Comparison of ENCODE assay signal across 8 cellular contexts in the genomic region with DNA sequence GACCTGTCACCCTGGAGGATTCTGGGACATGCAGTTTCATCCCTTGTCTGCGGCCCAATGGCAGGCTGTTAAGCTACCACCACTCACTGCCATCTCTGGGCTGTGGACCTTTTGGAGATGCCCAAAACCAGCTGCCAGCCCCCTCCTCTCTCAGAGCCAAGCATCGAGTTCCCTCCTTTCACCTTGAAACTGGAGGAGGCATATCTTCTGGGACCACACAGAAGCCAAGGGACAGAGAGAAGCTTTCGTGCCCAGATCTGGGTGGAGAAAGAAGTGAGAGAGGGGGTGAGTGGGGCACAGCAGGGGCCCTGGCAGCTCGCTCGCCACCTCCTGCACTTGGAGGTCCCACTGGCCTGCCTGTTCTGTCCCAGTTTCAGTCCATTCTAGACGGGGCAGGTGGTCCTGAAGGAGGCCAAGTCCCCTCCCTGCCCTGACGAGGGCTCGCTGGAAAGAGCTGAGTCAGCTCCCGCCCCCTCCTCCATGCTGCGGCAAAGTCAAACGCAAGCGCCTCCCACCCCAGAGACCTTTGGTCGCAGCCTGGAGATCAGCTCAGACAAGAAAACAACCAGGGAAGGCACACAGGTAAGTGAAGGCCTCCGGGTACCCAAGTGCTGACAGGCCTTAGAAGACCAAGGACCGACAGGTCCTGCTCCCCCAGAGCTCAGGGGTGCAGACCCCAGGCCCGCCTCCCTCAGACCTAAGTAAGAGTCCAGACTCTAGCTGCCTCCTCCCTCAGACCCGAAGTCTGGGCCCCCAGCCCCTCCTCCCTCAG. TPM values are rescaled to one million over a fixed set of nuclear protein-coding genes. Genes with fewer than 3 reads are reported as not detected.
A peak's percentile ranks its signal among the peaks of the same experiment; 100 is the strongest.
DNase-seq lines count a peak whose midpoint lies in the region; ATAC-seq and TF ChIP-seq lines count a peak whose summit lies in the region.

No MANE protein-coding gene starts in this region.

- H3K27me3 ChIP-seq in mesenchymal stem cell (ENCODE audit: control insufficient read depth in 1 of 2, insufficient read depth in 1 of 2, low read length in 2 of 2) = no peaks in the 10 kb centered on the region

- no peak overlapping the region for H2AFZ ChIP-seq in mesenchymal stem cell (ENCODE audit: low read depth, low read length)

- no peak overlapping the region for H2BK12ac ChIP-seq in mesenchymal stem cell (ENCODE audit: low read length in 2 of 2)

- WGBS in mesenchymal stem cell = 79% methylated on average over 17 of the region's 17 CpGs

- H3K4me2 ChIP-seq in mesenchymal stem cell (ENCODE audit: low read length, poor library complexity, severe bottlenecking) = no peak overlapping the region

- no peak overlapping the region for H2BK5ac ChIP-seq in mesenchymal stem cell (ENCODE audit: low read depth, low read length, poor library complexity, severe bottlenecking)

- H3K27ac ChIP-seq in HEK293 (ENCODE audit: extremely low read depth, low read depth, low read length) (no peak overlapping the region), mesenchymal stem cell (ENCODE audit: low read length, poor library complexity, severe bottlenecking) (no peak overlapping the region)

- peak overlapping the region; percentile 27 for H4K8ac ChIP-seq in mesenchymal stem cell (ENCODE audit: low read length)

- no peak overlapping the region for H2BK120ac ChIP-seq in mesenchymal stem cell (ENCODE audit: low read depth, low read length)

- H3K4me1 ChIP-seq in HEK293 (ENCODE audit: control insufficient read depth, insufficient read depth, low read length) = peaks cover 5% of the 10 kb centered on the region
- H3K4me1 ChIP-seq in mesenchymal stem cell (ENCODE audit: control insufficient read depth, insufficient read depth, low read depth, low read length) = peaks cover 30% of the 10 kb centered on the region

- no peaks in the 10 kb centered on the region for H3K9me3 ChIP-seq in HEK293 (ENCODE audit: control insufficient read depth, insufficient read depth, low read depth, low read length)
- no peaks in the 10 kb centered on the region for H3K9me3 ChIP-seq in mesenchymal stem cell (ENCODE audit: control insufficient read depth, low read length)

- no peak overlapping the region for H2BK15ac ChIP-seq in mesenchymal stem cell (ENCODE audit: low read depth, poor library complexity, severe bottlenecking)

- H2AK5ac ChIP-seq in mesenchymal stem cell (ENCODE audit: low read length, severe bottlenecking) = no peak overlapping the region

- H3K36me3 ChIP-seq in HEK293 (ENCODE audit: control insufficient read depth in 2 of 2, insufficient read depth in 1 of 2, low read length in 2 of 2) = peaks cover 4 to 10% of the 10 kb centered on the region in 2 experiments; a peak in 2 of 3 replicates
- H3K36me3 ChIP-seq in mesenchymal stem cell (ENCODE audit: control insufficient read depth in 1 of 2, insufficient read depth in 2 of 2, low read depth in 1 of 2, low read length in 2 of 2) = peaks cover 3 to 24% of the 10 kb centered on the region in 2 experiments

- H4K91ac ChIP-seq in mesenchymal stem cell (ENCODE audit: low read length) = no peak overlapping the region

- no peak overlapping the region for H3K18ac ChIP-seq in mesenchymal stem cell (ENCODE audit: low read depth in 1 of 2, low read length in 2 of 2)

- TF ChIP-seq CTCF in HEK293 (tag by site-specific recombination; IDR thresholded peaks at IDR 0.05) (no peak), cardiac fibroblast (IDR thresholded peaks at IDR 0.05; ENCODE audit: low read depth, low read length) (no peak)

- ATAC-seq in GM19328 (IDR thresholded peaks at IDR 0.05; ENCODE audit: unreplicated experiment) (no peak), GM21786 (IDR thresholded peaks at IDR 0.05; ENCODE audit: unreplicated experiment) (no peak)

- H3K9ac ChIP-seq in mesenchymal stem cell (ENCODE audit: low read length) = no peak overlapping the region

- POLR2A ChIA-PET in HEK293 (lab: Yijun Ruan, JAX) = interaction anchor here (0.5 to 0.9 kb wide), 4 partner anchors 12 to 188 kb away, joined by 3 to 10 read pairs (median 4); a partner anchor contains a TSS

- no peak overlapping the region for H3K4me3 ChIP-seq in HEK293 (ENCODE audit: low read depth, low read length)
- no peak overlapping the region for H3K4me3 ChIP-seq in cardiac fibroblast (replicated peaks in 1 of 2; ENCODE audit: low read depth in 2 of 2, low read length in 2 of 2)
- no peak overlapping the region for H3K4me3 ChIP-seq in mesenchymal stem cell (ENCODE audit: insufficient read depth in 1 of 2, low read depth in 1 of 2, low read length in 2 of 2)

- H3K23ac ChIP-seq in mesenchymal stem cell (ENCODE audit: low read length in 2 of 2) = no peak overlapping the region

- CTCF ChIA-PET in HEK293 (lab: Yijun Ruan, JAX) = interaction anchor here (1.0 to 2.8 kb wide), 8 partner anchors 9 to 163 kb away, joined by 3 to 11 read pairs (median 6); a partner anchor contains a TSS

- H3K4ac ChIP-seq in mesenchymal stem cell (ENCODE audit: low read depth in 1 of 2, low read length in 2 of 2) = no peak overlapping the region

- no peak overlapping the region for H3K14ac ChIP-seq in mesenchymal stem cell (ENCODE audit: low read length in 2 of 2)

- DNase-seq in Ammon's horn (ENCODE audit: low spot score) (peak; percentile 89), cardiac fibroblast (ENCODE audit: low read depth in 2 of 2) (peak; percentile 59 to 60), mesenchymal stem cell (peak; percentile 59), NCI-H2081 treated with DMSO at 0.1 percent for 48 hours (lab: John Stamatoyannopoulos, UW) (no peak), GOT3 (lab: John Stamatoyannopoulos, UW) (no peak)

- H3K79me1 ChIP-seq in mesenchymal stem cell (replicated peaks; ENCODE audit: low read length, poor library complexity, severe bottlenecking) = peaks cover 20% of the 10 kb centered on the region

TF ChIP-seq in HEK293, 187 proteins besides CTCF, POLR2A, EP300 and RAD21:
- TF ChIP-seq ZBTB8A (tag by site-specific recombination; IDR thresholded peaks at IDR 0.05) = peak; percentile 17; the same call in 1 of the 2 replicates
- peak; percentile 31; the same call in 1 of the 2 replicates for TF ChIP-seq ZNF335 (tag by site-specific recombination; conservative IDR thresholded peaks at IDR 0.05)
- TF ChIP-seq KLF1 (tag by site-specific recombination; IDR thresholded peaks at IDR 0.05) = no peak

RNA-seq across cellular contexts. Expression of a gene that starts 3.8 kb away (rescaled TPM):
- polyA plus RNA-seq in mesenchymal stem cell (2013, experiment 1 of 2) = 37.6 TPM
- polyA plus RNA-seq in mesenchymal stem cell (2013, experiment 2 of 2) = 34.7 TPM

RNA-seq across cellular contexts. Expression of a gene that starts 29.3 kb away (rescaled TPM):
- 45.5 TPM for polyA plus RNA-seq in mesenchymal stem cell (2013, experiment 1 of 2)
- 46.0 TPM for polyA plus RNA-seq in mesenchymal stem cell (2013, experiment 2 of 2)

RNA-seq across cellular contexts. Expression of a gene that starts 51.7 kb away (rescaled TPM):
- polyA plus RNA-seq in mesenchymal stem cell (2013, experiment 1 of 2) = not detected
- polyA plus RNA-seq in mesenchymal stem cell (2013, experiment 2 of 2) = not detected

RNA-seq across cellular contexts. Expression of a gene that starts 54.6 kb away (rescaled TPM):
- polyA plus RNA-seq in mesenchymal stem cell (2013, experiment 1 of 2) = 0.12 TPM
- polyA plus RNA-seq in mesenchymal stem cell (2013, experiment 2 of 2) = 0.10 TPM

Comparison
In these comparisons a context has a peak if more than half of its experiments do, and no peak if none do; other contexts are left out.
1. DNase-seq: peak in Ammon's horn (single experiment), cardiac fibroblast (2 of 2) and mesenchymal stem cell (single experiment); none in NCI-H2081 treated with DMSO at 0.1 percent for 48 hours (single experiment) and GOT3 (single experiment).